Comparison of ENCODE assay signal across 8 cellular contexts in the genomic region with DNA sequence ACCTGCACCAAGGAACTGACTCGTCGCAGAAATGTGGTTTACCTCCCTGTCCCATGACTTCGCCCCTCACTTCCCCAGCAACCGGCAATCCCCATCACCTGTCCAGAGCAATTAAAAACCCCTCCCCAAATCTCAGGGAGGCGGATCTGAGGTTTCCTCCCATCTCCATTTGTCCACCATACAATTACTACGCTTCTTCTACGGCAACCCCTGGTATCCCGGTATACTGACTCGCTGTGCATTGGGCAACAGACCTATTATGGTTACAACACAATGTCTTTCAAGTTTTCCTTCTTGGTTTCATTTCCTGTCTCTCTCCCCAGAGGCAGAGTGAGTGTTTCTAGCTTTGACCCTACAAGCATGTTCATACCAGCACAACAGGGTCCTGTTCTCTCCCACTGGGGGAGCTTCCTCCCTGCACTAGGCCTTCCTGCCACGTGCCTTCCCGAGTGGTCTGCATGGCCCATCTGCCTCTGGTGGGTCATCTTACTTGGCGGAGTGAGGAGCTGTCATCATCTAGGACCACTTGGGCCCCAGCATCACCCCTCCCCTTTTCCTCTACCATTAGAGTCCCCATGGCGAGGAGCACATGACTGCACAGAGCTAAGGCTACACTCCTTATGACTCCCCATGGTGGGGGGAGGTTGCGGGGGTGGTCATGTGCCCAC. TPM values are rescaled to one million over a fixed set of nuclear protein-coding genes. Genes with fewer than 3 reads are reported as not detected.
DNase-seq lines count a peak whose midpoint lies in the region; ATAC-seq and TF ChIP-seq lines count a peak whose summit lies in the region.

No MANE protein-coding gene starts in this region.

- no peaks in the 10 kb centered on the region for H3K9me3 Mint-ChIP-seq in endothelial cell (ENCODE audit: unreplicated experiment)

- ATAC-seq in GM21423 (IDR thresholded peaks at IDR 0.05; ENCODE audit: unreplicated experiment) (peak; percentile 72), HG02571 (IDR thresholded peaks at IDR 0.05; ENCODE audit: unreplicated experiment) (no peak)

- no peak overlapping the region for H3K4me3 Mint-ChIP-seq in endothelial cell (ENCODE audit: unreplicated experiment)

- peaks cover 14% of the 10 kb centered on the region for H3K4me1 Mint-ChIP-seq in endothelial cell (ENCODE audit: unreplicated experiment)

- DNase-seq in Ammon's horn (ENCODE audit: low spot score) (peak; percentile 64), NOMO-1 treated with DMSO at 0.1 percent for 48 hours (lab: John Stamatoyannopoulos, UW; ENCODE audit: unreplicated experiment) (peak; percentile 97), endothelial cell (ENCODE audit: low spot score) (no peak), smooth muscle cell of the brain vasculature (ENCODE audit: low read depth, low spot score) (peak; percentile 98), NCI-H1417 (lab: John Stamatoyannopoulos, UW) (no peak), NCI-H345 (lab: John Stamatoyannopoulos, UW) (no peak)

- no peak for TF ChIP-seq CTCF in endothelial cell (IDR thresholded peaks at IDR 0.05; ENCODE audit: unreplicated experiment)

- peak overlapping the region; percentile 78 for H3K27ac Mint-ChIP-seq in endothelial cell (ENCODE audit: unreplicated experiment)

- H3K36me3 Mint-ChIP-seq in endothelial cell (ENCODE audit: low read depth, unreplicated experiment), result peaks cover 16% of the 10 kb centered on the region

- H3K27me3 Mint-ChIP-seq in endothelial cell (ENCODE audit: unreplicated experiment), result peaks cover 9% of the 10 kb centered on the region

RNA-seq across cellular contexts. Expression of gene NAP1L4, which starts 30.3 kb away (rescaled TPM):
- 148 TPM for total RNA-seq in endothelial cell (ENCODE audit: unreplicated experiment)

RNA-seq across cellular contexts. Expression of gene CARS1, which starts 34.8 kb away (rescaled TPM):
- 47.6 TPM for total RNA-seq in endothelial cell (ENCODE audit: unreplicated experiment)

Comparison
In these comparisons a context has a peak if more than half of its experiments do, and no peak if none do; other contexts are left out.
1. DNase-seq: peak in Ammon's horn (single experiment), NOMO-1 treated with DMSO at 0.1 percent for 48 hours (single experiment) and smooth muscle cell of the brain vasculature (single experiment); none in endothelial cell (single experiment), NCI-H1417 (0 of 3) and NCI-H345 (single experiment).